1 cellular context compared by ENCODE assay signal in the genomic region with DNA sequence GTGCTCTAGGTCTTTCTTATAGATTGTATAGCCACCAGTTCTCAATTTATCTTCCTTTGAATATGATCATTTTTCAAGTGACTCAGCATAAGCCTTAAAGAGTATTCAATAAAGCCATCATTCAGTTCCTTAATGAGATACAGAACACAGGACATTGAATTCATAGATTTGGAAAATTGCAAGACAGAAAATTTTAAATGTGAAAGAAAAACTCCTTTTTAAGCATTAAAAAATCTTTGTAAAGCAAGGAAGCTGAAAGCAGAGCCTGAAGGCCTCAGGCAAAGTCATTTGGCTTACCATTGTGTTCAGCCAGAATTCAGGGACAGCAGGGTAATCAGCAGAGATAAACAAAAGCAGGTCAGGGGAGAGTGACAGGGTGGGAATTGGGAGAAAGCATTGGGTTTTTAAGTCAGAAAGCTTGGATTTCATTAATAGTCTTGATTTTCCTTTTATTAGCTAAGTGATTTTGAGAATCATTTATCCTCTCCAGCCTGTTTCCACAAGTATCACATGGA.
TF ChIP-seq lines count a peak whose summit lies in the region.

No MANE protein-coding gene starts in this region.

TF ChIP-seq in GM23338, 12 proteins besides CTCF, POLR2A, EP300 and RAD21 (continued from another document):
- TF ChIP-seq, protein P1, sequence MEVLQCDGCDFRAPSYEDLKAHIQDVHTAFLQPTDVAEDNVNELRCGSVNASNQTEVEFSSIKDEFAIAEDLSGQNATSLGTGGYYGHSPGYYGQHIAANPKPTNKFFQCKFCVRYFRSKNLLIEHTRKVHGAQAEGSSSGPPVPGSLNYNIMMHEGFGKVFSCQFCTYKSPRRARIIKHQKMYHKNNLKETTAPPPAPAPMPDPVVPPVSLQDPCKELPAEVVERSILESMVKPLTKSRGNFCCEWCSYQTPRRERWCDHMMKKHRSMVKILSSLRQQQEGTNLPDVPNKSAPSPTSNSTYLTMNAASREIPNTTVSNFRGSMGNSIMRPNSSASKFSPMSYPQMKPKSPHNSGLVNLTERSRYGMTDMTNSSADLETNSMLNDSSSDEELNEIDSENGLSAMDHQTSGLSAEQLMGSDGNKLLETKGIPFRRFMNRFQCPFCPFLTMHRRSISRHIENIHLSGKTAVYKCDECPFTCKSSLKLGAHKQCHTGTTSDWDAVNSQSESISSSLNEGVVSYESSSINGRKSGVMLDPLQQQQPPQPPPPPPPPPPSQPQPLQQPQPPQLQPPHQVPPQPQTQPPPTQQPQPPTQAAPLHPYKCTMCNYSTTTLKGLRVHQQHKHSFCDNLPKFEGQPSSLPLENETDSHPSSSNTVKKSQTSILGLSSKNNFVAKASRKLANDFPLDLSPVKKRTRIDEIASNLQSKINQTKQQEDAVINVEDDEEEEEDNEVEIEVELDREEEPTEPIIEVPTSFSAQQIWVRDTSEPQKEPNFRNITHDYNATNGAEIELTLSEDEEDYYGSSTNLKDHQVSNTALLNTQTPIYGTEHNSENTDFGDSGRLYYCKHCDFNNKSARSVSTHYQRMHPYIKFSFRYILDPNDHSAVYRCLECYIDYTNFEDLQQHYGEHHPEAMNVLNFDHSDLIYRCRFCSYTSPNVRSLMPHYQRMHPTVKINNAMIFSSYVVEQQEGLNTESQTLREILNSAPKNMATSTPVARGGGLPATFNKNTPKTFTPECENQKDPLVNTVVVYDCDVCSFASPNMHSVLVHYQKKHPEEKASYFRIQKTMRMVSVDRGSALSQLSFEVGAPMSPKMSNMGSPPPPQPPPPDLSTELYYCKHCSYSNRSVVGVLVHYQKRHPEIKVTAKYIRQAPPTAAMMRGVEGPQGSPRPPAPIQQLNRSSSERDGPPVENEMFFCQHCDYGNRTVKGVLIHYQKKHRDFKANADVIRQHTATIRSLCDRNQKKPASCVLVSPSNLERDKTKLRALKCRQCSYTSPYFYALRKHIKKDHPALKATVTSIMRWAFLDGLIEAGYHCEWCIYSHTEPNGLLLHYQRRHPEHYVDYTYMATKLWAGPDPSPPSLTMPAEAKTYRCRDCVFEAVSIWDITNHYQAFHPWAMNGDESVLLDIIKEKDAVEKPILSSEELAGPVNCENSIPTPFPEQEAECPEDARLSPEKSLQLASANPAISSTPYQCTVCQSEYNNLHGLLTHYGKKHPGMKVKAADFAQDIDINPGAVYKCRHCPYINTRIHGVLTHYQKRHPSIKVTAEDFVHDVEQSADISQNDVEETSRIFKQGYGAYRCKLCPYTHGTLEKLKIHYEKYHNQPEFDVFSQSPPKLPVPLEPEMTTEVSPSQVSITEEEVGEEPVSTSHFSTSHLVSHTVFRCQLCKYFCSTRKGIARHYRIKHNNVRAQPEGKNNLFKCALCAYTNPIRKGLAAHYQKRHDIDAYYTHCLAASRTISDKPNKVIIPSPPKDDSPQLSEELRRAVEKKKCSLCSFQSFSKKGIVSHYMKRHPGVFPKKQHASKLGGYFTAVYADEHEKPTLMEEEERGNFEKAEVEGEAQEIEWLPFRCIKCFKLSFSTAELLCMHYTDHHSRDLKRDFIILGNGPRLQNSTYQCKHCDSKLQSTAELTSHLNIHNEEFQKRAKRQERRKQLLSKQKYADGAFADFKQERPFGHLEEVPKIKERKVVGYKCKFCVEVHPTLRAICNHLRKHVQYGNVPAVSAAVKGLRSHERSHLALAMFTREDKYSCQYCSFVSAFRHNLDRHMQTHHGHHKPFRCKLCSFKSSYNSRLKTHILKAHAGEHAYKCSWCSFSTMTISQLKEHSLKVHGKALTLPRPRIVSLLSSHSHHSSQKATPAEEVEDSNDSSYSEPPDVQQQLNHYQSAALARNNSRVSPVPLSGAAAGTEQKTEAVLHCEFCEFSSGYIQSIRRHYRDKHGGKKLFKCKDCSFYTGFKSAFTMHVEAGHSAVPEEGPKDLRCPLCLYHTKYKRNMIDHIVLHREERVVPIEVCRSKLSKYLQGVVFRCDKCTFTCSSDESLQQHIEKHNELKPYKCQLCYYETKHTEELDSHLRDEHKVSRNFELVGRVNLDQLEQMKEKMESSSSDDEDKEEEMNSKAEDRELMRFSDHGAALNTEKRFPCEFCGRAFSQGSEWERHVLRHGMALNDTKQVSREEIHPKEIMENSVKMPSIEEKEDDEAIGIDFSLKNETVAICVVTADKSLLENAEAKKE (CRISPR knock-in tag; IDR thresholded peaks at IDR 0.05) = no peak
- no peak for TF ChIP-seq ZNF331 (CRISPR knock-in tag; IDR thresholded peaks at IDR 0.05; ENCODE audit: low read depth)
- TF ChIP-seq POLR2AphosphoS5 (IDR thresholded peaks at IDR 0.05; ENCODE audit: low read depth) = no peak
- TF ChIP-seq EZH2 (IDR thresholded peaks at IDR 0.05; ENCODE audit: low read depth, unreplicated experiment) = no peak
- no peak for TF ChIP-seq EZH2phosphoT487 (IDR thresholded peaks at IDR 0.05; ENCODE audit: unreplicated experiment)
